Comparison of ENCODE assay signal across 8 cellular contexts in the genomic region with DNA sequence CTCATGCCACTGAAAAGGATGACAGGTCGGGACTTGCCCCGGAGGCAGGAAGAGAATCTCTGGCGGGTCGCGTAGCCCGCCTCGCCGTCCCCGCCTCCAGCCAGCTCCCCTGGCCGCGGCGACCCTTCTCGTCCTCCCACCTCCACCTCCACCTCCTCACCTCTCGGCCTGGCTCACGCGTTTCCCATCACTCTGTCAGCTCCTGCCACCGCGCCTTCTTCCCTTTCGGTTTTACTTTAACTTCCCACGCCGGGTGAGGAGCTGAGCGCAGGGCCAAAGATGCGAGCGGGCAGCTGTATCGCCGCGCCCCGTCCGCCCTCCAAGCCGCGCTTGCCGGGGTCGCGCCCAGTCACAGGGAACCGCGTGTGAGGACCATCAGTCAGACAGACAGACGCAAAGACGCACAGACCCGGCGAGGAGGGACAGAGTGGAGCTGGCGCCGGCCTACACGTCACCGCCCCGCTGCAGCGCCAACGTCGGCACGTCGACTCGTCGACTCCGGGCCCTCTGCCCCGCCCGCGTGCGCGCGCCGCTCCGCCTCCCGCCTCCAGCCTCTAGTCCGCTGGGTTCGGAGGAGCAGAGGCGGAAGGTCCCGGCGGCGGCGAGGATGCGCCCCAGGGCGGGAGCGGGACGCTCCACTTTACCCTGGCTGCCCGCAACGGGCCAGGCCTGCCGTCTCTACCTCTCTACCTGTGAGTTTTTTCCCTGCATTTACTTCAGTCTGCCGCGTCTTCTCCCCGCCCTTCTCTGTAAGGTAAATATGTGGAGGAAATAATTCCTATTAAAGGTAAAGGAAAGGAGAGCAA. TPM values are rescaled to one million over a fixed set of nuclear protein-coding genes. Genes with fewer than 3 reads are reported as not detected.
DNase-seq lines count a peak whose midpoint lies in the region; ATAC-seq and TF ChIP-seq lines count a peak whose summit lies in the region.

Gene ASCC3, minus strand, starts transcription at position 429 of the 806 bp plus-strand sequence. CDS start 13,332 bp downstream, outside the sequence.

- no peaks in the 10 kb centered on the region for H3K9me3 ChIP-seq in BE2C
- H3K9me3 ChIP-seq in colonic mucosa, result no peaks in the 10 kb centered on the region

- H3K4me3 ChIP-seq in BE2C (ENCODE audit: low read depth, low read length) (peak within 1 kb of the TSS; percentile 69), colonic mucosa (peak within 1 kb of the TSS; percentile 83)

- TF ChIP-seq CTCF in BE2C (IDR thresholded peaks at IDR 0.05; ENCODE audit: low read depth, low read length), result no peak
- TF ChIP-seq CTCF in colonic mucosa (IDR thresholded peaks at IDR 0.05), result no peak

- H3K9ac ChIP-seq in colonic mucosa (ENCODE audit: low read depth in 2 of 2, low read length in 2 of 2), result peak within 1 kb of the TSS; percentile 86 to 91

- DNase-seq in BE2C (peak; percentile 95), NCI-H460 (ENCODE audit: extremely low read depth, low read depth) (peak; percentile 84), colonic mucosa (peak; percentile 97), left kidney (ENCODE audit: low read depth, low spot score) (peak; percentile 96)
- peak; percentile 89 for DNase-seq in activated CD4-positive, alpha-beta T cell treated with anti-CD3 and anti-CD28 coated beads for 4 hours
- peak; percentile 93 for DNase-seq in stimulated activated CD4-positive, alpha-beta T cell treated with anti-CD3 and anti-CD28 coated beads, Interleukin-1b, Interleukin-23, amount 100 ng/mL, for 48 hours

- ATAC-seq in HG03432 (IDR thresholded peaks at IDR 0.05; ENCODE audit: unreplicated experiment), result peak; percentile 99

- H3K27me3 ChIP-seq in BE2C (no peaks in the 10 kb centered on the region), colonic mucosa (no peaks in the 10 kb centered on the region)

- intact Hi-C loops in colonic mucosa (cut with DNase I), result no loop called here

- TF ChIP-seq POLR2A in GM19193 (IDR thresholded peaks at IDR 0.05; ENCODE audit: extremely low read depth, insufficient read depth, insufficient read length), result peak; percentile 92

- H3K27ac ChIP-seq in colonic mucosa, result peak within 1 kb of the TSS; percentile 91

- H3K4me1 ChIP-seq in BE2C (no peaks in the 10 kb centered on the region), colonic mucosa (peaks cover 3% of the 10 kb centered on the region)

- no peaks in the 10 kb centered on the region for H3K36me3 ChIP-seq in BE2C
- H3K36me3 ChIP-seq in colonic mucosa, result no peaks in the 10 kb centered on the region

RNA-seq across cellular contexts. Expression of gene ASCC3, which starts in this region (rescaled TPM):
- polyA plus RNA-seq in BE2C (2012; ENCODE audit: insufficient read depth, insufficient read length, low read depth), result 13.0 TPM
- 56.5 and 60.2 TPM in 2 replicates for total RNA-seq in NCI-H460 (2014; rRNA removed; shearing (Covaris generic))
- polyA plus RNA-seq in NCI-H460 (2014; cell fraction: nucleus; rRNA removed), result 12.7 and 23.1 TPM in 2 replicates
- total RNA-seq in colonic mucosa, result 10 to 100 TPM; 33.7 to 41.9 TPM

Comparison
In these comparisons a context has a peak if more than half of its experiments do, and no peak if none do; other contexts are left out.
1. Peak in every context shown above with its lines: DNase-seq, ATAC-seq, H3K4me3 ChIP-seq and H3K27ac ChIP-seq.